Comparison of ENCODE assay signal across 12 cellular contexts in the genomic region with DNA sequence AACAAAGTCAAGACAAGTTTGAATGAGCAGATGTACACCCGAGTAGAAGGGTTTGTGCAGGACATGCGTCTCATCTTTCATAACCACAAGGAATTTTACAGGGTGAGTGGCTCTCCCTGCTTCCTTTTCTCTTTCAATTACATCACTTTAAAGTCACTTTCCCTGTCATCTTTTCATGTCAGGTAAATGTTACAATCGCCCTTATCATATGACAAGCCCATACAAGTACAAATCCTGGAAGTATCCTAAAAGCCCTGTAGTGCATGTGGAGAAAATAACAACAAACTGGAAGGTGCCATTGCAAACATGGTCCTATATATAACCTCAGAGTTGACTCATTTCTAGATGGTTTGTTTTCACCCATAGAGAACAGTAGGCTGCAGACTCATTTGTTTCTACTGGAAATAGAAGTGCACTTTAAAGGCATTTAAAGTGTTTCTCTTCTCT.
DNase-seq lines count a peak whose midpoint lies in the region; ATAC-seq, FAIRE-seq and TF ChIP-seq lines count a peak whose summit lies in the region.
"Had no signal": no experiment of that assay in that cellular context is flagged by ENCODE, and none has a peak within 500 bp of the region (broad histone marks: within the 10 kb centered on the region; RNA-seq: fewer than 3 reads in every experiment).

No MANE protein-coding gene starts in this region.

- H4K20me1 ChIP-seq in astrocyte (ENCODE audit: insufficient read depth, low read length) = no peaks in the 10 kb centered on the region
- no peaks in the 10 kb centered on the region for H4K20me1 ChIP-seq in GM23338 (replicated peaks; ENCODE audit: insufficient read depth)

- no peaks in the 10 kb centered on the region for H3F3A ChIP-seq in GM23338 (replicated peaks; ENCODE audit: low read depth)

- H3K36me3 ChIP-seq in astrocyte (ENCODE audit: insufficient read depth, low read length) (no peaks in the 10 kb centered on the region), GM23338 (ENCODE audit: insufficient read depth) (no peaks in the 10 kb centered on the region)

- TF ChIP-seq CTCF in astrocyte (IDR thresholded peaks at IDR 0.05; ENCODE audit: insufficient read depth, low read depth, low read length) (no peak), GM23338 (conservative IDR thresholded peaks at IDR 0.05; ENCODE audit: low read depth in 2 of 2) (no peak)

- H3K4me2 ChIP-seq in astrocyte (ENCODE audit: low read length) (no peak overlapping the region), GM23338 (no peak overlapping the region)

- H3K4me1 ChIP-seq in astrocyte (ENCODE audit: insufficient read depth, low read length) = peaks cover 9% of the 10 kb centered on the region
- H3K4me1 ChIP-seq in GM23338 (ENCODE audit: insufficient read depth) = no peaks in the 10 kb centered on the region

- DNase-seq in astrocyte (ENCODE audit: low read depth) = peak; percentile 17
- no peak for DNase-seq in superior temporal gyrus (ENCODE audit: extremely low spot score)
- DNase-seq in activated CD4-positive, alpha-beta T cell treated with anti-CD3 and anti-CD28 coated beads, Interleukin-2, amount 50 U/mL, for 4 hours = no peak
- no peak for DNase-seq in GM23338 (ENCODE audit: low spot score)
- DNase-seq in NCI-H345 treated with DMSO at 0.1 percent for 48 hours (lab: John Stamatoyannopoulos, UW; ENCODE audit: unreplicated experiment) = no peak
- DNase-seq: CD4-positive, alpha-beta memory T cell; hippocampal formation; NCI-H345 had no signal

- H3K9ac ChIP-seq in astrocyte (ENCODE audit: low read length) = no peak overlapping the region

- H2AFZ ChIP-seq in astrocyte (ENCODE audit: low read depth, low read length) = no peak overlapping the region
- H2AFZ ChIP-seq in GM23338 = no peak overlapping the region

- peaks cover 11% of the 10 kb centered on the region for H3K9me3 Mint-ChIP-seq in astrocyte (ENCODE audit: unreplicated experiment)
- H3K9me3 Mint-ChIP-seq in GM23338 = peaks cover 19% of the 10 kb centered on the region; the same call in 2 of the 3 replicates
- H3K9me3 Mint-ChIP-seq: central memory CD8-positive, alpha-beta T cell had no signal

- H3K36me3 Mint-ChIP-seq in astrocyte (ENCODE audit: low read depth, unreplicated experiment) = peaks cover 28% of the 10 kb centered on the region
- peaks cover 4% of the 10 kb centered on the region; the same call in 2 of the 3 replicates for H3K36me3 Mint-ChIP-seq in GM23338 (ENCODE audit: low read depth)

- peak; percentile 78 for ATAC-seq in GM18502 (IDR thresholded peaks at IDR 0.05; ENCODE audit: poor library complexity, unreplicated experiment)
- ATAC-seq in GM21390 (IDR thresholded peaks at IDR 0.05; ENCODE audit: unreplicated experiment) = peak; percentile 68
- ATAC-seq in HG03196 (IDR thresholded peaks at IDR 0.05; ENCODE audit: unreplicated experiment) = peak; percentile 65
- ATAC-seq in GM23338 = no peak

- no peaks in the 10 kb centered on the region for H3K79me2 ChIP-seq in astrocyte (ENCODE audit: insufficient read depth, low read length)
- H3K79me2 ChIP-seq in GM23338 (replicated peaks; ENCODE audit: insufficient read depth) = no peaks in the 10 kb centered on the region

- no peak overlapping the region for H3K27ac Mint-ChIP-seq in astrocyte (ENCODE audit: unreplicated experiment)
- H3K27ac Mint-ChIP-seq in GM23338 = no peak overlapping the region

- no peak for FAIRE-seq in astrocyte (lab: Jason Lieb, UNC)

- H3K4me3 Mint-ChIP-seq in astrocyte (ENCODE audit: unreplicated experiment) (no peak overlapping the region), GM23338 (no peak overlapping the region)
- H3K4me3 Mint-ChIP-seq: CD4-positive, alpha-beta memory T cell; central memory CD8-positive, alpha-beta T cell had no signal

- no peaks in the 10 kb centered on the region for H3K9me3 ChIP-seq in astrocyte (ENCODE audit: insufficient read depth, low read depth, low read length)

- no peaks in the 10 kb centered on the region for H3K9me2 ChIP-seq in GM23338 (ENCODE audit: insufficient read depth)

- H3K27me3 Mint-ChIP-seq in astrocyte (ENCODE audit: low read depth, unreplicated experiment) (peaks cover 3% of the 10 kb centered on the region), GM23338 (ENCODE audit: insufficient read depth, low read depth, poor library complexity) (peaks cover 2% of the 10 kb centered on the region)
- H3K27me3 Mint-ChIP-seq: CD4-positive, alpha-beta memory T cell; central memory CD8-positive, alpha-beta T cell had no signal

- H3K27ac ChIP-seq in astrocyte (ENCODE audit: low read depth, low read length) = no peak overlapping the region
- no peak overlapping the region for H3K27ac ChIP-seq in GM23338 (ENCODE audit: low read depth)

- no peak overlapping the region for H3K4me3 ChIP-seq in astrocyte (ENCODE audit: insufficient read depth, low read depth, low read length)
- H3K4me3 ChIP-seq in GM23338 = no peak overlapping the region

- H3K27me3 ChIP-seq in astrocyte (ENCODE audit: insufficient read depth, low read length) (no peaks in the 10 kb centered on the region), GM23338 (ENCODE audit: insufficient read depth) (no peaks in the 10 kb centered on the region)

- H3K4me1 Mint-ChIP-seq in astrocyte (ENCODE audit: low read depth, unreplicated experiment) (peaks cover 11% of the 10 kb centered on the region), GM23338 (no peaks in the 10 kb centered on the region)

TF ChIP-seq in GM23338, 12 proteins besides CTCF, POLR2A, EP300 and RAD21:
- no peak for TF ChIP-seq POLR2AphosphoS5 (IDR thresholded peaks at IDR 0.05; ENCODE audit: low read depth)
- no peak for TF ChIP-seq CREB1 (CRISPR knock-in tag; IDR thresholded peaks at IDR 0.05; ENCODE audit: low read depth)
- TF ChIP-seq STAT1 (IDR thresholded peaks at IDR 0.05; ENCODE audit: unreplicated experiment) = no peak
- TF ChIP-seq EZH2 (IDR thresholded peaks at IDR 0.05; ENCODE audit: low read depth, unreplicated experiment) = no peak
- TF ChIP-seq ZNF114 (CRISPR knock-in tag; IDR thresholded peaks at IDR 0.05) = no peak
- TF ChIP-seq, protein P1, sequence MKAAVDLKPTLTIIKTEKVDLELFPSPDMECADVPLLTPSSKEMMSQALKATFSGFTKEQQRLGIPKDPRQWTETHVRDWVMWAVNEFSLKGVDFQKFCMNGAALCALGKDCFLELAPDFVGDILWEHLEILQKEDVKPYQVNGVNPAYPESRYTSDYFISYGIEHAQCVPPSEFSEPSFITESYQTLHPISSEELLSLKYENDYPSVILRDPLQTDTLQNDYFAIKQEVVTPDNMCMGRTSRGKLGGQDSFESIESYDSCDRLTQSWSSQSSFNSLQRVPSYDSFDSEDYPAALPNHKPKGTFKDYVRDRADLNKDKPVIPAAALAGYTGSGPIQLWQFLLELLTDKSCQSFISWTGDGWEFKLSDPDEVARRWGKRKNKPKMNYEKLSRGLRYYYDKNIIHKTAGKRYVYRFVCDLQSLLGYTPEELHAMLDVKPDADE (IDR thresholded peaks at IDR 0.05) = no peak
- no peak for TF ChIP-seq JUNB (IDR thresholded peaks at IDR 0.05; ENCODE audit: unreplicated experiment)
- TF ChIP-seq EZH2phosphoT487 (IDR thresholded peaks at IDR 0.05; ENCODE audit: unreplicated experiment) = no peak
